In the genomic region with DNA sequence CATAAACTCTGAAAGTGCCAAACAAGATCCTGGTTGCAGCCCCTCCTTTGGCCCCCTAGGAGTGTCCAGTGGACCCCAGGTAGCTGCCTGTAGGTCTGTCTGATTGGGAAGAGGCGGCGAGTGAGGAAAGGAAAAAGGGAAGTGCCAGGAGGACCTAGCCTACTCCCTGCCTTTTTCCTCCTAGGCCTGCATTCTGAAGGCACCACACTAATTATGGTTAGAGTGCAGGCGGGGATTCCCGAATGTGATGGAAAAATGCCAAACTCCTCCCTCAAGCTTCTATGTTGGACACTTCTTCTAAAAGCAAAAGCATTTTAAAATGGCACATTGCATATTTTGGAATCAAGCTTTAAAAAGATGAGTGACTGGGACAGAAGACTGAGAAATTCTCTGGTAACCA, we compare ENCODE assay signal across 14 cellular contexts.
DNase-seq lines count a peak whose midpoint lies in the region; ATAC-seq, FAIRE-seq and TF ChIP-seq lines count a peak whose summit lies in the region.
"Had no signal": no experiment of that assay in that cellular context is flagged by ENCODE, and none has a peak within 500 bp of the region (broad histone marks: within the 10 kb centered on the region; RNA-seq: fewer than 3 reads in every experiment).

No MANE protein-coding gene starts in this region.

- intact Hi-C loops in Calu3 (cut with micrococcal nuclease; ENCODE audit: unreplicated experiment), result no loop called here

- CTCF ChIA-PET in Calu3 (lab: Charles Lee), result no interaction called here

- BruUV-seq in Calu3 (replicated peaks; lab: Mats Ljungman, UMichigan), result no TSS peak

- H3K4me3 ChIP-seq in bronchial epithelial cell (ENCODE audit: low read depth, low read length), result no peak overlapping the region

- H3K36me3 Mint-ChIP-seq in Calu3 (ENCODE audit: insufficient read depth, unreplicated experiment), result no peaks in the 10 kb centered on the region
- peaks cover 5% of the 10 kb centered on the region for H3K36me3 Mint-ChIP-seq in mesothelial cell of epicardium

- DNase-seq in Calu3 (peak; percentile 51), NCI-H1694 (lab: John Stamatoyannopoulos, UW) (peak; percentile 69), bronchial epithelial cell (ENCODE audit: low read depth) (peak; percentile 13), mesothelial cell of epicardium (ENCODE audit: low spot score in 2 of 2, unreplicated experiment in 2 of 2) (no peak)
- no peak for DNase-seq in stimulated activated CD4-positive, alpha-beta T cell treated with anti-CD3 and anti-CD28 coated beads, Interleukin-12 subunit alpha, Interleukin-12 subunit beta, amount 100 ng/mL, for 4 hours
- no peak for DNase-seq in activated T-cell treated with anti-CD3 and anti-CD28 coated beads, Interleukin-2, amount 50 U/mL, for 48 hours
- DNase-seq: activated CD8-positive, alpha-beta memory T cell treated with anti-CD3 and anti-CD28 coated beads for 24 hours; activated naive CD8-positive, alpha-beta T cell treated with anti-CD3 and anti-CD28 coated beads, Interleukin-2, amount 10 ng/mL, durations not matched to agents 7 days and 5 days; CD8-positive, alpha-beta memory T cell; effector memory CD4-positive, alpha-beta T cell; NCI-H82; stimulated activated naive CD4-positive, alpha-beta T cell treated with Interleukin-2 at 50 U/mL for 16 hours had no signal

- H3K4me1 Mint-ChIP-seq in Calu3 (ENCODE audit: low read depth, unreplicated experiment), result peaks cover 22% of the 10 kb centered on the region
- peaks cover 16% of the 10 kb centered on the region for H3K4me1 Mint-ChIP-seq in mesothelial cell of epicardium
- H3K4me1 Mint-ChIP-seq: activated naive CD8-positive, alpha-beta T cell treated with anti-CD3 and anti-CD28 coated beads, Interleukin-2, amount 10 ng/mL, durations not matched to agents 7 days and 5 days; CD8-positive, alpha-beta memory T cell had no signal

- H3K9me3 Mint-ChIP-seq in Calu3 (ENCODE audit: low read depth, unreplicated experiment) (peaks cover 3% of the 10 kb centered on the region), mesothelial cell of epicardium (peaks cover 14% of the 10 kb centered on the region)

- ATAC-seq in HG03108 (IDR thresholded peaks at IDR 0.05; ENCODE audit: unreplicated experiment) (no peak), GM19452 (IDR thresholded peaks at IDR 0.05; ENCODE audit: unreplicated experiment) (no peak)

- H3K27ac Mint-ChIP-seq in Calu3 (ENCODE audit: unreplicated experiment), result peak overlapping the region; percentile 56
- H3K27ac Mint-ChIP-seq in mesothelial cell of epicardium, result peak overlapping the region; percentile 87
- H3K27ac Mint-ChIP-seq: activated naive CD8-positive, alpha-beta T cell treated with anti-CD3 and anti-CD28 coated beads, Interleukin-2, amount 10 ng/mL, durations not matched to agents 7 days and 5 days; CD8-positive, alpha-beta memory T cell had no signal

- FAIRE-seq in bronchial epithelial cell (lab: Jason Lieb, UNC), result peak; percentile 13

- no peaks in the 10 kb centered on the region for H3K36me3 ChIP-seq in bronchial epithelial cell (ENCODE audit: control insufficient read depth, insufficient read depth, low read length)

- H3K27me3 Mint-ChIP-seq in Calu3 (ENCODE audit: unreplicated experiment) (no peaks in the 10 kb centered on the region), mesothelial cell of epicardium (ENCODE audit: low read depth) (no peaks in the 10 kb centered on the region)

- TF ChIP-seq CTCF in Calu3 (IDR thresholded peaks at IDR 0.05; ENCODE audit: unreplicated experiment), result no peak
- no peak for TF ChIP-seq CTCF in bronchial epithelial cell (IDR thresholded peaks at IDR 0.05; ENCODE audit: insufficient read depth, low read length, severe bottlenecking)
- TF ChIP-seq CTCF in mesothelial cell of epicardium (IDR thresholded peaks at IDR 0.05; ENCODE audit: unreplicated experiment), result no peak

- H3K4me3 Mint-ChIP-seq in Calu3 (ENCODE audit: low read depth, unreplicated experiment) (peak overlapping the region; percentile 30), mesothelial cell of epicardium (no peak overlapping the region)
- H3K4me3 Mint-ChIP-seq: activated naive CD8-positive, alpha-beta T cell treated with anti-CD3 and anti-CD28 coated beads, Interleukin-2, amount 10 ng/mL, durations not matched to agents 7 days and 5 days; CD8-positive, alpha-beta memory T cell had no signal

- no peaks in the 10 kb centered on the region for H3K27me3 ChIP-seq in bronchial epithelial cell (ENCODE audit: control insufficient read depth, insufficient read depth, low read length)

Comparison
In these comparisons a context has a peak if more than half of its experiments do, and no peak if none do; other contexts are left out.
1. DNase-seq: peak in Calu3 (single experiment), NCI-H1694 (single experiment) and bronchial epithelial cell (single experiment); none in mesothelial cell of epicardium (0 of 2), stimulated activated CD4-positive, alpha-beta T cell treated with anti-CD3 and anti-CD28 coated beads, Interleukin-12 subunit alpha, Interleukin-12 subunit beta, amount 100 ng/mL, for 4 hours (single experiment) and activated T-cell treated with anti-CD3 and anti-CD28 coated beads, Interleukin-2, amount 50 U/mL, for 48 hours (0 of 2).